Comparison of ENCODE assay signal across 9 cellular contexts in genomic region chr5:111063709-111064322, GRCh38.
DNase-seq lines count a peak whose midpoint lies in the region; ATAC-seq and TF ChIP-seq lines count a peak whose summit lies in the region.
"Had no signal": no experiment of that assay in that cellular context is flagged by ENCODE, and none has a peak within 500 bp of the region (broad histone marks: within the 10 kb centered on the region; RNA-seq: fewer than 3 reads in every experiment).

No MANE protein-coding gene starts in this region.

- H3K4me3 ChIP-seq in WI38 (ENCODE audit: low read depth, low read length) (no peak overlapping the region), parathyroid adenoma (ENCODE audit: low read depth, low read length) (no peak overlapping the region)
- H3K4me3 ChIP-seq: pancreas had no signal

- ATAC-seq in HG03342 (IDR thresholded peaks at IDR 0.05; ENCODE audit: unreplicated experiment), result peak; percentile 54

- H3K79me2 ChIP-seq in parathyroid adenoma, result no peaks in the 10 kb centered on the region

- H3K4me2 ChIP-seq in parathyroid adenoma (ENCODE audit: low read length), result no peak overlapping the region

- in situ Hi-C loops in ACHN (cut with HindIII; ENCODE audit: low pct_ligation_motif_present, low pct_unique_long_range_greater_than_20kb, low sequenced_read_pairs), result no loop called here

- TF ChIP-seq CTCF in WI38 (IDR thresholded peaks at IDR 0.05; ENCODE audit: low read depth, low read length) (0 out of 2 replicates have a peak, but pooled peaks have one; percentile 9), parathyroid adenoma (IDR thresholded peaks at IDR 0.05) (peak; percentile 21)

- H3K27ac ChIP-seq in parathyroid adenoma, result no peak overlapping the region
- H3K27ac ChIP-seq: pancreas had no signal

- H3K9ac ChIP-seq in parathyroid adenoma, result no peak overlapping the region

- H3K27me3 ChIP-seq in parathyroid adenoma (ENCODE audit: control insufficient read depth, insufficient read depth, low read length), result no peaks in the 10 kb centered on the region

- H2AFZ ChIP-seq in parathyroid adenoma, result no peak overlapping the region

- no peaks in the 10 kb centered on the region for H3K36me3 ChIP-seq in parathyroid adenoma (ENCODE audit: control insufficient read depth, insufficient read depth, low read length)
- H3K36me3 ChIP-seq: pancreas had no signal

- DNase-seq in NCI-H82 (lab: John Stamatoyannopoulos, UW) (peak; percentile 35), NCI-H82 treated with DMSO at 0.1 percent for 48 hours (lab: John Stamatoyannopoulos, UW; ENCODE audit: unreplicated experiment) (no peak), OCI-M1 (lab: John Stamatoyannopoulos, UW) (no peak), ACHN (no peak), SKM-1 (lab: John Stamatoyannopoulos, UW; ENCODE audit: unreplicated experiment) (no peak)
- DNase-seq: pancreas had no signal

- H3K4me1 ChIP-seq in parathyroid adenoma, result no peaks in the 10 kb centered on the region
- H3K4me1 ChIP-seq: pancreas had no signal

- no peaks in the 10 kb centered on the region for H3K9me3 ChIP-seq in parathyroid adenoma (ENCODE audit: control insufficient read depth, low read length)
- H3K9me3 ChIP-seq: pancreas had no signal
